16 cellular contexts compared by ENCODE assay signal in the genomic region with DNA sequence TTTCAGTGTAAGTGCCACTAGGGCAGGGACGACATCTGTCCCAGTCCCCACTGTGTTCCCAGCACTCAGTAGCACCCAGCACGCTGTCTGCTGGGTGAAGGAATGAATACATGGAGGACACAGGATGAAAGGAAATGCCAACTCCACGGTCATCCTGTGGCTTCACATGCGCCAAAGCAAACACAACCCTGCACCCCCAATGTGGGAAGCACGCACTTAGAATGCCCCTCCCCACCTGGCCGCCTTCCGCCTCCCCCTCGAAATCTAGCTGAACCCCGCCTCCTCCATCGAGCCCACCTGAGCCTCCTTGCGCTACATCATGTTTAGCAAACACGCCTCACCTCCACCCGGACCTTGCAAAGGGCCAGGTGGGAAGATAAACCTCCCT. TPM values are rescaled to one million over a fixed set of nuclear protein-coding genes. Genes with fewer than 3 reads are reported as not detected.
DNase-seq lines count a peak whose midpoint lies in the region; ATAC-seq and TF ChIP-seq lines count a peak whose summit lies in the region.
"Had no signal": no experiment of that assay in that cellular context is flagged by ENCODE, and none has a peak within 500 bp of the region (broad histone marks: within the 10 kb centered on the region; RNA-seq: fewer than 3 reads in every experiment).

No MANE protein-coding gene starts in this region.

- no peak overlapping the region for H2AK5ac ChIP-seq in mesendoderm (ENCODE audit: low read length)

- no peaks in the 10 kb centered on the region for H3K27me3 ChIP-seq in mesendoderm (ENCODE audit: insufficient read depth, low read length, poor library complexity)
- H3K27me3 ChIP-seq: sigmoid colon had no signal

- no peak for ATAC-seq in natural killer cell treated with Interleukin-12 subunit alpha and Interleukin-12 subunit beta and Interleukin-15 and Interleukin-18, amount 100 ng/mL, for 72 hours
- ATAC-seq in natural killer cell (no peak), activated B cell treated with CpG ODN at 0.5 μM for 24 hours (ENCODE audit: low read depth) (no peak), SK-N-SH treated with all-trans-retinoic acid at 6 μM for 48 hours (no peak)
- ATAC-seq: Right ventricle myocardium inferior had no signal

- POLR2A ChIA-PET in activated B cell treated with CpG ODN at 0.5 μM for 24 hours (lab: Charles Lee), result interaction anchor here (0.5 to 0.9 kb wide), 3 partner anchors 34 to 534 kb away, joined by 3 to 4 read pairs (median 3); a partner anchor contains a TSS

- H3K23ac ChIP-seq in mesendoderm (ENCODE audit: low read length), result peak overlapping the region; percentile 45

- no peak overlapping the region for H3K9ac ChIP-seq in mesendoderm (ENCODE audit: low read length)

- intact Hi-C loops in natural killer cell (cut with micrococcal nuclease) (no loop called here), activated B cell treated with CpG ODN at 0.5 μM for 24 hours (cut with micrococcal nuclease) (loop anchor here (2.0 to 5.0 kb wide), 3 partner anchors 35 to 156 kb away; a partner anchor contains a TSS)

- H3K4me1 Mint-ChIP-seq in natural killer cell treated with Interleukin-12 subunit alpha and Interleukin-12 subunit beta and Interleukin-15 and Interleukin-18, amount 100 ng/mL, for 72 hours (ENCODE audit: low read depth in 2 of 2), result peaks cover 5% of the 10 kb centered on the region in 2 donors
- peaks cover 0 to 12% of the 10 kb centered on the region in 2 donors for H3K4me1 Mint-ChIP-seq in natural killer cell
- H3K4me1 Mint-ChIP-seq in activated B cell treated with CpG ODN at 0.5 μM for 24 hours, result peaks cover 68% of the 10 kb centered on the region

- H4K5ac ChIP-seq in mesendoderm (ENCODE audit: low read length), result no peak overlapping the region

- no peak overlapping the region for H3K27ac ChIP-seq in mesendoderm (ENCODE audit: low read depth, low read length)

- DNase-seq in natural killer cell treated with Interleukin-12 subunit alpha and Interleukin-12 subunit beta and Interleukin-15 and Interleukin-18, amount 100 ng/mL, for 72 hours (ENCODE audit: low spot score), result no peak
- DNase-seq in natural killer cell (no peak), activated B cell treated with CpG ODN at 0.5 μM for 24 hours (no peak), mesendoderm (no peak), HUDEP-2 (lab: John Stamatoyannopoulos, UW; ENCODE audit: unreplicated experiment in 76 of 76) (no peak), NCI-H524 (lab: John Stamatoyannopoulos, UW) (no peak)
- DNase-seq in activated CD4-positive, CD25-positive, alpha-beta regulatory T cell (lab: John Stamatoyannopoulos, UW), result no peak
- DNase-seq: DND-41; Karpas-422; NCI-H1436 treated with DMSO at 0.1 percent for 48 hours; sigmoid colon; stimulated activated CD4-positive, alpha-beta T cell treated with anti-CD3 and anti-CD28 coated beads, Interleukin-4, amount 100 ng/mL, for 24 hours had no signal

- H3K27ac Mint-ChIP-seq in natural killer cell treated with Interleukin-12 subunit alpha and Interleukin-12 subunit beta and Interleukin-15 and Interleukin-18, amount 100 ng/mL, for 72 hours, result peak overlapping the region; percentile 14 to 39
- H3K27ac Mint-ChIP-seq in natural killer cell (peak overlapping the region in 1 of 2 donors; percentile 49), activated B cell treated with CpG ODN at 0.5 μM for 24 hours (peak overlapping the region; percentile 97)

- no peak overlapping the region for H3K4me2 ChIP-seq in mesendoderm (ENCODE audit: low read length)

- no peak overlapping the region for H3K4ac ChIP-seq in mesendoderm (ENCODE audit: low read depth, low read length)

- no CpG with 5 or more reads among the region's 13 CpGs for WGBS in mesendoderm (ENCODE audit: extremely low coverage, insufficient coverage, low lambda C conversion rate)

- H3K56ac ChIP-seq in mesendoderm (ENCODE audit: low read length), result no peak overlapping the region

- no peaks in the 10 kb centered on the region for H3K4me1 ChIP-seq in mesendoderm (ENCODE audit: control insufficient read depth, low read depth, low read length)
- H3K4me1 ChIP-seq: sigmoid colon had no signal

- H2BK15ac ChIP-seq in mesendoderm (replicated peaks; ENCODE audit: low read depth), result no peak overlapping the region

- H3K4me3 ChIP-seq in mesendoderm (ENCODE audit: low read length), result no peak overlapping the region
- H3K4me3 ChIP-seq: coronary artery, sigmoid colon had no signal

- CTCF ChIA-PET in activated B cell treated with CpG ODN at 0.5 μM for 24 hours (lab: Charles Lee), result no interaction called here

- TF ChIP-seq CTCF in natural killer cell (IDR thresholded peaks at IDR 0.05) (no peak), activated B cell treated with CpG ODN at 0.5 μM for 24 hours (IDR thresholded peaks at IDR 0.05) (no peak)

- H2BK120ac ChIP-seq in mesendoderm (ENCODE audit: low read depth, low read length), result no peak overlapping the region

- no peak overlapping the region for H3K4me3 Mint-ChIP-seq in natural killer cell treated with Interleukin-12 subunit alpha and Interleukin-12 subunit beta and Interleukin-15 and Interleukin-18, amount 100 ng/mL, for 72 hours
- H3K4me3 Mint-ChIP-seq in natural killer cell (no peak overlapping the region), activated B cell treated with CpG ODN at 0.5 μM for 24 hours (peak overlapping the region; percentile 90)
- H3K4me3 Mint-ChIP-seq: T-helper 2 cell treated with Interferon-gamma antibody and Interleukin-4, amounts not matched to agents 5 μg/mL and 100 μg/mL, for 36 hours had no signal

- H3K27me3 Mint-ChIP-seq in natural killer cell treated with Interleukin-12 subunit alpha and Interleukin-12 subunit beta and Interleukin-15 and Interleukin-18, amount 100 ng/mL, for 72 hours, result no peaks in the 10 kb centered on the region
- peaks cover 0 to 4% of the 10 kb centered on the region in 2 donors for H3K27me3 Mint-ChIP-seq in natural killer cell (ENCODE audit: low read depth in 2 of 2)
- no peaks in the 10 kb centered on the region for H3K27me3 Mint-ChIP-seq in activated B cell treated with CpG ODN at 0.5 μM for 24 hours

- H2BK5ac ChIP-seq in mesendoderm (ENCODE audit: low read length), result no peak overlapping the region

- no peak overlapping the region for H3K18ac ChIP-seq in mesendoderm (ENCODE audit: low read length)

- H3K79me1 ChIP-seq in mesendoderm (ENCODE audit: low read length), result peaks cover 3% of the 10 kb centered on the region

- H4K8ac ChIP-seq in mesendoderm (ENCODE audit: low read depth, low read length), result no peak overlapping the region

- H3K9me3 Mint-ChIP-seq in natural killer cell treated with Interleukin-12 subunit alpha and Interleukin-12 subunit beta and Interleukin-15 and Interleukin-18, amount 100 ng/mL, for 72 hours, result no peaks in the 10 kb centered on the region
- H3K9me3 Mint-ChIP-seq in natural killer cell (no peaks in the 10 kb centered on the region), activated B cell treated with CpG ODN at 0.5 μM for 24 hours (no peaks in the 10 kb centered on the region)
- H3K9me3 Mint-ChIP-seq: T-helper 2 cell treated with Interferon-gamma antibody and Interleukin-4, amounts not matched to agents 5 μg/mL and 100 μg/mL, for 36 hours had no signal

- H3K36me3 Mint-ChIP-seq in natural killer cell treated with Interleukin-12 subunit alpha and Interleukin-12 subunit beta and Interleukin-15 and Interleukin-18, amount 100 ng/mL, for 72 hours, result no peaks in the 10 kb centered on the region
- H3K36me3 Mint-ChIP-seq in natural killer cell, result no peaks in the 10 kb centered on the region
- peaks cover 6% of the 10 kb centered on the region for H3K36me3 Mint-ChIP-seq in activated B cell treated with CpG ODN at 0.5 μM for 24 hours (ENCODE audit: low read depth)

- H3K79me2 ChIP-seq in mesendoderm (ENCODE audit: control insufficient read depth, insufficient read depth, low read length), result no peaks in the 10 kb centered on the region

- H3K36me3 ChIP-seq in mesendoderm (ENCODE audit: control insufficient read depth, insufficient read depth, low read length), result no peaks in the 10 kb centered on the region
- H3K36me3 ChIP-seq: sigmoid colon had no signal

TF ChIP-seq in SK-N-SH treated with all-trans-retinoic acid at 6 μM for 48 hours, 23 proteins besides CTCF, POLR2A, EP300 and RAD21 (continues in another document):
- TF ChIP-seq ZFP30 (CRISPR knock-in tag; IDR thresholded peaks at IDR 0.05) (no peak), BACH2 (CRISPR knock-in tag; IDR thresholded peaks at IDR 0.05; ENCODE audit: borderline replicate concordance) (no peak), ESRRG (CRISPR knock-in tag; IDR thresholded peaks at IDR 0.05) (no peak), ZNF70 (CRISPR knock-in tag; IDR thresholded peaks at IDR 0.05) (no peak), SNAI2 (CRISPR knock-in tag; IDR thresholded peaks at IDR 0.05) (no peak), ZNF565 (CRISPR knock-in tag; conservative IDR thresholded peaks at IDR 0.05; ENCODE audit: low read depth) (no peak), ARNTL (CRISPR knock-in tag; IDR thresholded peaks at IDR 0.05; ENCODE audit: borderline replicate concordance, low read depth) (no peak), ZNF8 (CRISPR knock-in tag; IDR thresholded peaks at IDR 0.05) (no peak), ZC3H10 (CRISPR knock-in tag; IDR thresholded peaks at IDR 0.05) (no peak), ZFP3 (CRISPR knock-in tag; IDR thresholded peaks at IDR 0.05) (no peak), TOX (CRISPR knock-in tag; IDR thresholded peaks at IDR 0.05; ENCODE audit: borderline replicate concordance) (no peak), TCF4 (CRISPR knock-in tag; IDR thresholded peaks at IDR 0.05; ENCODE audit: borderline replicate concordance) (no peak)
- TF ChIP-seq, protein P1, sequence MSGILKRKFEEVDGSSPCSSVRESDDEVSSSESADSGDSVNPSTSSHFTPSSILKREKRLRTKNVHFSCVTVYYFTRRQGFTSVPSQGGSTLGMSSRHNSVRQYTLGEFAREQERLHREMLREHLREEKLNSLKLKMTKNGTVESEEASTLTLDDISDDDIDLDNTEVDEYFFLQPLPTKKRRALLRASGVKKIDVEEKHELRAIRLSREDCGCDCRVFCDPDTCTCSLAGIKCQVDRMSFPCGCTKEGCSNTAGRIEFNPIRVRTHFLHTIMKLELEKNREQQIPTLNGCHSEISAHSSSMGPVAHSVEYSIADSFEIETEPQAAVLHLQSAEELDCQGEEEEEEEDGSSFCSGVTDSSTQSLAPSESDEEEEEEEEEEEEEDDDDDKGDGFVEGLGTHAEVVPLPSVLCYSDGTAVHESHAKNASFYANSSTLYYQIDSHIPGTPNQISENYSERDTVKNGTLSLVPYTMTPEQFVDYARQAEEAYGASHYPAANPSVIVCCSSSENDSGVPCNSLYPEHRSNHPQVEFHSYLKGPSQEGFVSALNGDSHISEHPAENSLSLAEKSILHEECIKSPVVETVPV (CRISPR knock-in tag; IDR thresholded peaks at IDR 0.05), result no peak

RNA-seq across cellular contexts. Expression of a gene that starts 33.9 kb away (rescaled TPM):
- 10 to 100 TPM; 23.3 to 71.9 TPM for total RNA-seq in natural killer cell treated with Interleukin-12 subunit alpha and Interleukin-12 subunit beta and Interleukin-15 and Interleukin-18, amount 100 ng/mL, for 72 hours
- 1 to 10 TPM; 5.4 to 9.2 (median 7.6) TPM for total RNA-seq in natural killer cell
- total RNA-seq in activated B cell treated with CpG ODN at 0.5 μM for 24 hours, result 99.9 and 126 TPM in 2 replicates
- 17.0 TPM for polyA plus RNA-seq in mesendoderm (2013, experiment 1 of 2)
- polyA plus RNA-seq in mesendoderm (2013, experiment 2 of 2), result 18.1 TPM
